38 cellular contexts compared by ENCODE assay signal in genomic region chr3:27649277-27649676, GRCh38.
"Had no signal": no experiment of that assay in that cellular context is flagged by ENCODE, and none has a peak within 500 bp of the region (broad histone marks: within the 10 kb centered on the region; RNA-seq: fewer than 3 reads in every experiment).

No MANE protein-coding gene starts in this region.

- H3K4me1 ChIP-seq: adrenal gland had no signal

- H3K9me3 ChIP-seq: adrenal gland had no signal

- DNase-seq: activated B cell treated with CpG ODN at 0.5 μM for 24 hours; activated CD4-positive, alpha-beta memory T cell treated with anti-CD3 and anti-CD28 coated beads for 36 hours; activated CD4-positive, alpha-beta T cell treated with anti-CD3 and anti-CD28 coated beads for 4 hours; activated CD4-positive, alpha-beta T cell treated with anti-CD3 and anti-CD28 coated beads, Interleukin-2, amount 10 ng/mL, durations not matched to agents 24 days and 14 days; activated CD4-positive, alpha-beta T cell treated with anti-CD3 and anti-CD28 coated beads, Interleukin-2, amount 50 U/mL, for 1 hour; activated CD4-positive, alpha-beta T cell treated with anti-CD3 and anti-CD28 coated beads, Interleukin-2, amount 50 U/mL, for 4 hours; activated CD4-positive, CD25-positive, alpha-beta regulatory T cell treated with anti-CD3 and anti-CD28 coated beads, Interleukin-2, amount 50 U/mL, for 72 hours; activated CD8-positive, alpha-beta memory T cell treated with anti-CD3 and anti-CD28 coated beads, Interleukin-2, amount 50 U/mL, for 4 hours; activated CD8-positive, alpha-beta T cell treated with anti-CD3 and anti-CD28 coated beads for 36 hours; activated effector memory CD4-positive, alpha-beta T cell treated with anti-CD3 and anti-CD28 coated beads, Interleukin-2, amount 50 U/mL, for 16 hours; activated gamma-delta T cell treated with Interleukin-2 at 50 U/mL for 16 hours; activated naive CD4-positive, alpha-beta T cell; activated naive CD4-positive, alpha-beta T cell treated with anti-CD3 and anti-CD28 coated beads for 36 hours; activated naive CD4-positive, alpha-beta T cell treated with anti-CD3 and anti-CD28 coated beads, Interleukin-2, amount 50 U/mL, for 16 hours; activated naive CD8-positive, alpha-beta T cell treated with anti-CD3 and anti-CD28 coated beads for 36 hours; activated T-cell treated with anti-CD3 and anti-CD28 coated beads for 4 hours; activated T-cell treated with anti-CD3 and anti-CD28 coated beads, Interleukin-2, amount 50 U/mL, for 1 hour; activated T-cell treated with anti-CD3 and anti-CD28 coated beads, Interleukin-2, amount 50 U/mL, for 4 hours; activated T-cell treated with anti-CD3 and anti-CD28 coated beads, Interleukin-2, amount 50 U/mL, for 72 hours; adrenal gland; amniotic stem cell; aorta; caudate nucleus; cerebellar nuclear complex; T-cell; T-helper 2 cell; T-helper 9 cell had no signal

- H3K27me3 ChIP-seq: adrenal gland, cardiac muscle cell had no signal

- ATAC-seq: activated CD8-positive, alpha-beta T cell treated with anti-CD3 and anti-CD28 coated beads for 36 hours; activated naive CD4-positive, alpha-beta T cell treated with anti-CD3 and anti-CD28 coated beads, Interleukin-2, amount 50 U/mL, for 72 hours; activated T-cell treated with anti-CD3 and anti-CD28 coated beads, Interleukin-2, amount 50 U/mL, for 4 hours; activated T-cell treated with anti-CD3 and anti-CD28 coated beads, Interleukin-2, amount 50 U/mL, for 72 hours; activated T-helper 17 cell treated with anti-CD3 and anti-CD28 coated beads, Interleukin-2, amount 50 U/mL, for 72 hours; T-cell had no signal

- H3K4me3 ChIP-seq: adrenal gland, cardiac muscle cell had no signal

- H3K27me3 Mint-ChIP-seq: activated B cell treated with CpG ODN at 0.5 μM for 24 hours; activated T-helper 17 cell treated with anti-CD3 and anti-CD28 coated beads, Interleukin-2, amount 50 U/mL, for 72 hours; central memory CD8-positive, alpha-beta T cell had no signal

- H3K36me3 ChIP-seq: adrenal gland, cardiac muscle cell had no signal

- H3K4me1 Mint-ChIP-seq: activated B cell treated with CpG ODN at 0.5 μM for 24 hours; activated CD4-positive, alpha-beta T cell treated with anti-CD3 and anti-CD28 coated beads, Interleukin-2, amount 10 ng/mL, durations not matched to agents 24 days and 14 days; activated naive CD8-positive, alpha-beta T cell treated with anti-CD3 and anti-CD28 coated beads for 36 hours; activated T-helper 17 cell treated with anti-CD3 and anti-CD28 coated beads, Interleukin-2, amount 50 U/mL, for 72 hours; brain; central memory CD8-positive, alpha-beta T cell; T-cell had no signal

- H3K36me3 Mint-ChIP-seq: activated CD4-positive, alpha-beta memory T cell treated with anti-CD3 and anti-CD28 coated beads for 36 hours; activated naive CD4-positive, alpha-beta T cell treated with anti-CD3 and anti-CD28 coated beads, Interleukin-2, amount 50 U/mL, for 72 hours; activated naive CD8-positive, alpha-beta T cell treated with anti-CD3 and anti-CD28 coated beads for 36 hours; brain; T-cell had no signal

- FAIRE-seq: astrocyte, bronchial epithelial cell, TTC549 had no signal

- H3K9me3 Mint-ChIP-seq: activated B cell treated with CpG ODN at 0.5 μM for 24 hours; activated CD4-positive, alpha-beta memory T cell treated with anti-CD3 and anti-CD28 coated beads for 36 hours; activated CD4-positive, alpha-beta T cell treated with anti-CD3 and anti-CD28 coated beads, Interleukin-2, amount 10 ng/mL, durations not matched to agents 24 days and 14 days; activated CD8-positive, alpha-beta T cell treated with anti-CD3 and anti-CD28 coated beads for 36 hours; activated naive CD4-positive, alpha-beta T cell treated with anti-CD3 and anti-CD28 coated beads for 36 hours; activated naive CD4-positive, alpha-beta T cell treated with anti-CD3 and anti-CD28 coated beads, Interleukin-2, amount 50 U/mL, for 72 hours; activated naive CD8-positive, alpha-beta T cell treated with anti-CD3 and anti-CD28 coated beads for 36 hours; activated T-cell treated with anti-CD3 and anti-CD28 coated beads, Interleukin-2, amount 50 U/mL, for 4 hours; activated T-cell treated with anti-CD3 and anti-CD28 coated beads, Interleukin-2, amount 50 U/mL, for 72 hours; activated T-helper 1 cell treated with anti-CD3 and anti-CD28 coated beads, Interleukin-12 subunit alpha, Interleukin-12 subunit beta, Interleukin-2, Interleukin-4 antibody, amounts not matched to agents 30 ng/mL and 10 ng/mL and 1 ng/mL, durations not matched to agents 14 hours and 24 hours and 36 hours; activated T-helper 17 cell treated with anti-CD3 and anti-CD28 coated beads, Interleukin-2, amount 50 U/mL, for 72 hours; brain; central memory CD8-positive, alpha-beta T cell; T-cell; T-helper 2 cell treated with Interferon-gamma antibody and Interleukin-4, amounts not matched to agents 5 μg/mL and 100 μg/mL, for 36 hours had no signal

- H3K27ac Mint-ChIP-seq: activated B cell treated with CpG ODN at 0.5 μM for 24 hours; activated CD4-positive, alpha-beta memory T cell treated with anti-CD3 and anti-CD28 coated beads for 36 hours; activated CD4-positive, alpha-beta T cell treated with anti-CD3 and anti-CD28 coated beads, Interleukin-2, amount 10 ng/mL, durations not matched to agents 24 days and 14 days; activated CD8-positive, alpha-beta T cell treated with anti-CD3 and anti-CD28 coated beads for 36 hours; activated naive CD4-positive, alpha-beta T cell treated with anti-CD3 and anti-CD28 coated beads for 36 hours; activated naive CD4-positive, alpha-beta T cell treated with anti-CD3 and anti-CD28 coated beads, Interleukin-2, amount 50 U/mL, for 72 hours; activated naive CD8-positive, alpha-beta T cell treated with anti-CD3 and anti-CD28 coated beads for 36 hours; activated T-cell treated with anti-CD3 and anti-CD28 coated beads, Interleukin-2, amount 50 U/mL, for 72 hours; activated T-helper 1 cell treated with anti-CD3 and anti-CD28 coated beads, Interleukin-12 subunit alpha, Interleukin-12 subunit beta, Interleukin-2, Interleukin-4 antibody, amounts not matched to agents 30 ng/mL and 10 ng/mL and 1 ng/mL, durations not matched to agents 14 hours and 24 hours and 36 hours; activated T-helper 17 cell treated with anti-CD3 and anti-CD28 coated beads, Interleukin-2, amount 50 U/mL, for 72 hours; brain; T-cell; T-helper 2 cell treated with Interferon-gamma antibody and Interleukin-4, amounts not matched to agents 5 μg/mL and 100 μg/mL, for 36 hours had no signal

- H3K27ac ChIP-seq: adrenal gland, cardiac muscle cell, VCaP had no signal

- H3K4me3 Mint-ChIP-seq: activated B cell treated with CpG ODN at 0.5 μM for 24 hours; activated CD4-positive, alpha-beta memory T cell treated with anti-CD3 and anti-CD28 coated beads for 36 hours; activated CD4-positive, alpha-beta T cell treated with anti-CD3 and anti-CD28 coated beads, Interleukin-2, amount 10 ng/mL, durations not matched to agents 24 days and 14 days; activated CD8-positive, alpha-beta T cell treated with anti-CD3 and anti-CD28 coated beads for 36 hours; activated naive CD4-positive, alpha-beta T cell treated with anti-CD3 and anti-CD28 coated beads for 36 hours; activated naive CD8-positive, alpha-beta T cell treated with anti-CD3 and anti-CD28 coated beads for 36 hours; activated T-cell treated with anti-CD3 and anti-CD28 coated beads, Interleukin-2, amount 50 U/mL, for 4 hours; activated T-cell treated with anti-CD3 and anti-CD28 coated beads, Interleukin-2, amount 50 U/mL, for 72 hours; activated T-helper 1 cell treated with anti-CD3 and anti-CD28 coated beads, Interleukin-12 subunit alpha, Interleukin-12 subunit beta, Interleukin-2, Interleukin-4 antibody, amounts not matched to agents 30 ng/mL and 10 ng/mL and 1 ng/mL, durations not matched to agents 14 hours and 24 hours and 36 hours; activated T-helper 17 cell treated with anti-CD3 and anti-CD28 coated beads, Interleukin-2, amount 50 U/mL, for 72 hours; brain; central memory CD8-positive, alpha-beta T cell; T-cell; T-helper 2 cell treated with Interferon-gamma antibody and Interleukin-4, amounts not matched to agents 5 μg/mL and 100 μg/mL, for 36 hours had no signal
